Comparison of ENCODE assay signal across 8 cellular contexts in genomic region chr9:5437254-5438216, GRCh38. TPM values are rescaled to one million over a fixed set of nuclear protein-coding genes. Genes with fewer than 3 reads are reported as not detected.
A peak's percentile ranks its signal among the peaks of the same experiment; 100 is the strongest.
DNase-seq lines count a peak whose midpoint lies in the region; ATAC-seq and TF ChIP-seq lines count a peak whose summit lies in the region.

PLGRKT (minus strand) TSS chr9:5437925; CDS start chr9:5431977, 5,948 bp downstream.

- peaks cover 44% of the 10 kb centered on the region for H3K36me3 Mint-ChIP-seq in activated T-cell treated with anti-CD3 and anti-CD28 coated beads, Interleukin-2, amount 50 U/mL, for 24 hours (ENCODE audit: low read depth)

- H3K4me3 Mint-ChIP-seq in activated T-cell treated with anti-CD3 and anti-CD28 coated beads, Interleukin-2, amount 50 U/mL, for 24 hours: peak within 1 kb of the TSS; percentile 92

- ATAC-seq in GM21619 (IDR thresholded peaks at IDR 0.05; ENCODE audit: unreplicated experiment): peak; percentile 86

- H3K4me3 ChIP-seq in Jurkat, Clone E6-1 (ENCODE audit: low read length): peak within 1 kb of the TSS; percentile 69
- H3K4me3 ChIP-seq in epithelial cell of proximal tubule (ENCODE audit: low read depth, low read length): peak within 1 kb of the TSS; percentile 74

- peak; percentile 16 for TF ChIP-seq CTCF in epithelial cell of proximal tubule (conservative IDR thresholded peaks at IDR 0.05; ENCODE audit: low read depth, low read length)

- peak within 1 kb of the TSS; percentile 99 for H3K27ac Mint-ChIP-seq in activated T-cell treated with anti-CD3 and anti-CD28 coated beads, Interleukin-2, amount 50 U/mL, for 24 hours

- peaks cover 62% of the 10 kb centered on the region for H3K4me1 Mint-ChIP-seq in activated T-cell treated with anti-CD3 and anti-CD28 coated beads, Interleukin-2, amount 50 U/mL, for 24 hours (ENCODE audit: low read depth)

- H3K9me3 Mint-ChIP-seq in activated T-cell treated with anti-CD3 and anti-CD28 coated beads, Interleukin-2, amount 50 U/mL, for 24 hours: peaks cover 2% of the 10 kb centered on the region

- peak; percentile 92 for DNase-seq in DMS53 treated with DMSO at 0.1 percent for 48 hours (lab: John Stamatoyannopoulos, UW; ENCODE audit: unreplicated experiment)
- peak; percentile 87 for DNase-seq in Jurkat, Clone E6-1 (ENCODE audit: low read depth, low spot score)
- DNase-seq in activated T-cell treated with anti-CD3 and anti-CD28 coated beads, Interleukin-2, amount 50 U/mL, for 24 hours: peak; percentile 91
- no peak for DNase-seq in epithelial cell of proximal tubule (ENCODE audit: low read depth)
- DNase-seq in mucosa of gallbladder (ENCODE audit: low spot score): peak; percentile 95
- peak; percentile 72 to 79 for DNase-seq in stimulated activated CD8-positive, alpha-beta memory T cell treated with anti-CD3 and anti-CD28 coated beads, Interleukin-4, amount 100 ng/mL, for 4 hours (ENCODE audit: low read depth in 2 of 2, low spot score in 1 of 2)

- H3K27me3 Mint-ChIP-seq in activated T-cell treated with anti-CD3 and anti-CD28 coated beads, Interleukin-2, amount 50 U/mL, for 24 hours: no peaks in the 10 kb centered on the region

TF ChIP-seq in PFSK-1, 5 proteins besides CTCF, POLR2A, EP300 and RAD21:
- TF ChIP-seq SIN3A (IDR thresholded peaks at IDR 0.05; ENCODE audit: borderline replicate concordance, insufficient read depth, low read length): no peak
- peak; percentile 73 for TF ChIP-seq POLR2AphosphoS5 (IDR thresholded peaks at IDR 0.05; ENCODE audit: low read depth, low read length)
- TF ChIP-seq FOXP2 (optimal IDR thresholded peaks at IDR 0.05; ENCODE audit: borderline replicate concordance, extremely low read depth, extremely low read length, insufficient read depth): no peak
- TF ChIP-seq, protein P1, sequence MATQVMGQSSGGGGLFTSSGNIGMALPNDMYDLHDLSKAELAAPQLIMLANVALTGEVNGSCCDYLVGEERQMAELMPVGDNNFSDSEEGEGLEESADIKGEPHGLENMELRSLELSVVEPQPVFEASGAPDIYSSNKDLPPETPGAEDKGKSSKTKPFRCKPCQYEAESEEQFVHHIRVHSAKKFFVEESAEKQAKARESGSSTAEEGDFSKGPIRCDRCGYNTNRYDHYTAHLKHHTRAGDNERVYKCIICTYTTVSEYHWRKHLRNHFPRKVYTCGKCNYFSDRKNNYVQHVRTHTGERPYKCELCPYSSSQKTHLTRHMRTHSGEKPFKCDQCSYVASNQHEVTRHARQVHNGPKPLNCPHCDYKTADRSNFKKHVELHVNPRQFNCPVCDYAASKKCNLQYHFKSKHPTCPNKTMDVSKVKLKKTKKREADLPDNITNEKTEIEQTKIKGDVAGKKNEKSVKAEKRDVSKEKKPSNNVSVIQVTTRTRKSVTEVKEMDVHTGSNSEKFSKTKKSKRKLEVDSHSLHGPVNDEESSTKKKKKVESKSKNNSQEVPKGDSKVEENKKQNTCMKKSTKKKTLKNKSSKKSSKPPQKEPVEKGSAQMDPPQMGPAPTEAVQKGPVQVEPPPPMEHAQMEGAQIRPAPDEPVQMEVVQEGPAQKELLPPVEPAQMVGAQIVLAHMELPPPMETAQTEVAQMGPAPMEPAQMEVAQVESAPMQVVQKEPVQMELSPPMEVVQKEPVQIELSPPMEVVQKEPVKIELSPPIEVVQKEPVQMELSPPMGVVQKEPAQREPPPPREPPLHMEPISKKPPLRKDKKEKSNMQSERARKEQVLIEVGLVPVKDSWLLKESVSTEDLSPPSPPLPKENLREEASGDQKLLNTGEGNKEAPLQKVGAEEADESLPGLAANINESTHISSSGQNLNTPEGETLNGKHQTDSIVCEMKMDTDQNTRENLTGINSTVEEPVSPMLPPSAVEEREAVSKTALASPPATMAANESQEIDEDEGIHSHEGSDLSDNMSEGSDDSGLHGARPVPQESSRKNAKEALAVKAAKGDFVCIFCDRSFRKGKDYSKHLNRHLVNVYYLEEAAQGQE (IDR thresholded peaks at IDR 0.05; ENCODE audit: insufficient read depth in 1 of 2, low read depth in 2 of 2, low read length in 2 of 2): no peak
- TF ChIP-seq TAF1 (IDR thresholded peaks at IDR 0.05; ENCODE audit: borderline replicate concordance, insufficient read depth, low read length): peak; percentile 38; the same call in 1 of the 2 replicates

RNA-seq across cellular contexts. Expression of gene PLGRKT, which starts in this region (rescaled TPM):
- 65.2 TPM for polyA plus RNA-seq in Jurkat, Clone E6-1 (2012; ENCODE audit: insufficient read depth, insufficient read length)
- polyA plus RNA-seq in PFSK-1 (2012; ENCODE audit: insufficient read length, low read depth): 8.9 TPM
- total RNA-seq in epithelial cell of proximal tubule: 28.5 and 49.0 TPM in 2 replicates
- total RNA-seq in mucosa of gallbladder: 21.3 TPM
